In the genomic region with DNA sequence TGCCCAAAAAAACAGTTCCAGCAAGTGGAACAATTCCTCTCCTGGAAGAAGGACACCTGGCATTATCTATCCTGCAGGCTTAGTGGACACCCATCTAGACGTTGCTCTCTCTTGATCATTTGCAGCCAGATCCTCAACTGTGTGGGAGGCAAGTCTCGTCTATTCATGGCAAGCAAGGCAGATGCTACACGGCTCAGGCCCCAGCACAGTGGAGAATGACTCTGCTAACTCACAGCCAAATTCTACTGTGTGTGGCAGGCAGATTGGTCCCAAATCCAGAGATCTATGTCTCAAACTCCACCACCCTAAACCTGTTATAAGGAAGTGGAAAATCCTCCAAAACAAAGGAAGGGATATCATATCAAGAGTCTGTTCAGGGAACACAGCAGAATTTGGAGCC, we compare ENCODE assay signal across 1 cellular context.
TF ChIP-seq lines count a peak whose summit lies in the region.

No MANE protein-coding gene starts in this region.

TF ChIP-seq in WTC11, 78 proteins besides CTCF, POLR2A, EP300 and RAD21 (continued from another document):
- TF ChIP-seq ZNF281 (CRISPR knock-in tag; IDR thresholded peaks at IDR 0.05) (no peak), ZNF263 (CRISPR knock-in tag; IDR thresholded peaks at IDR 0.05; ENCODE audit: low read depth) (no peak), CREM (CRISPR knock-in tag; IDR thresholded peaks at IDR 0.05) (no peak), AFF4 (CRISPR knock-in tag; IDR thresholded peaks at IDR 0.05; ENCODE audit: borderline replicate concordance) (no peak), MYBL2 (CRISPR knock-in tag; IDR thresholded peaks at IDR 0.05) (no peak), RORB (CRISPR knock-in tag; IDR thresholded peaks at IDR 0.05) (no peak)
- TF ChIP-seq, protein P1, sequence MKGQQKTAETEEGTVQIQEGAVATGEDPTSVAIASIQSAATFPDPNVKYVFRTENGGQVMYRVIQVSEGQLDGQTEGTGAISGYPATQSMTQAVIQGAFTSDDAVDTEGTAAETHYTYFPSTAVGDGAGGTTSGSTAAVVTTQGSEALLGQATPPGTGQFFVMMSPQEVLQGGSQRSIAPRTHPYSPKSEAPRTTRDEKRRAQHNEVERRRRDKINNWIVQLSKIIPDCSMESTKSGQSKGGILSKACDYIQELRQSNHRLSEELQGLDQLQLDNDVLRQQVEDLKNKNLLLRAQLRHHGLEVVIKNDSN (CRISPR knock-in tag; IDR thresholded peaks at IDR 0.05): no peak
